Comparison of ENCODE assay signal across 38 cellular contexts in genomic region chr2:219548990-219549389, GRCh38. TPM values are rescaled to one million over a fixed set of nuclear protein-coding genes. Genes with fewer than 3 reads are reported as not detected.
"Had no signal": no experiment of that assay in that cellular context is flagged by ENCODE, and none has a peak within 500 bp of the region (broad histone marks: within the 10 kb centered on the region; RNA-seq: fewer than 3 reads in every experiment).

No MANE protein-coding gene starts in this region.

- H3K27ac Mint-ChIP-seq: activated naive CD4-positive, alpha-beta T cell treated with anti-CD3 and anti-CD28 coated beads for 36 hours; activated naive CD4-positive, alpha-beta T cell treated with anti-CD3 and anti-CD28 coated beads, Interleukin-2, amount 10 ng/mL, durations not matched to agents 7 days and 5 days; activated naive CD4-positive, alpha-beta T cell treated with anti-CD3 and anti-CD28 coated beads, Interleukin-2, amount 50 U/mL, for 24 hours; activated naive CD4-positive, alpha-beta T cell treated with anti-CD3 and anti-CD28 coated beads, Interleukin-2, amount 50 U/mL, for 72 hours; activated naive CD8-positive, alpha-beta T cell; activated naive CD8-positive, alpha-beta T cell treated with anti-CD3 and anti-CD28 coated beads for 36 hours; activated naive CD8-positive, alpha-beta T cell treated with anti-CD3 and anti-CD28 coated beads, Interleukin-2, amount 10 ng/mL, durations not matched to agents 7 days and 5 days; activated naive CD8-positive, alpha-beta T cell treated with anti-CD3 and anti-CD28 coated beads, Interleukin-2, amount 50 U/mL, for 24 hours; activated T-cell treated with anti-CD3 and anti-CD28 coated beads, Interleukin-2, amount 50 U/mL, for 24 hours; activated T-cell treated with anti-CD3 and anti-CD28 coated beads, Interleukin-2, amount 50 U/mL, for 72 hours; activated T-helper 1 cell treated with anti-CD3 and anti-CD28 coated beads, Interleukin-12 subunit alpha, Interleukin-12 subunit beta, Interleukin-2, Interleukin-4 antibody, amounts not matched to agents 30 ng/mL and 10 ng/mL and 1 ng/mL, durations not matched to agents 14 hours and 24 hours and 36 hours; activated T-helper 17 cell treated with anti-CD3 and anti-CD28 coated beads, Interleukin-2, amount 50 U/mL, for 72 hours; activated T-helper 2 cell treated with anti-CD3 and anti-CD28 coated beads, Interferon-gamma antibody, Interleukin-2, Interleukin-4, amounts not matched to agents 10 μg/mL and 5 μg/mL and 100 μg/mL, durations not matched to agents 14 hours and 24 hours and 36 hours had no signal

- H3K27ac ChIP-seq: adrenal gland, ascending aorta, body of pancreas, brain microvascular endothelial cell, breast epithelium, cardiac muscle cell had no signal

- H3K36me3 ChIP-seq: adrenal gland, ascending aorta, brain microvascular endothelial cell, breast epithelium had no signal

- H3K27me3 ChIP-seq: adrenal gland, ascending aorta, body of pancreas, brain microvascular endothelial cell, breast epithelium, cardiac muscle cell had no signal

- H3K9me3 Mint-ChIP-seq: activated naive CD4-positive, alpha-beta T cell treated with anti-CD3 and anti-CD28 coated beads for 36 hours; activated naive CD4-positive, alpha-beta T cell treated with anti-CD3 and anti-CD28 coated beads, Interleukin-2, amount 10 ng/mL, durations not matched to agents 7 days and 5 days; activated naive CD4-positive, alpha-beta T cell treated with anti-CD3 and anti-CD28 coated beads, Interleukin-2, amount 50 U/mL, for 24 hours; activated naive CD4-positive, alpha-beta T cell treated with anti-CD3 and anti-CD28 coated beads, Interleukin-2, amount 50 U/mL, for 72 hours; activated naive CD8-positive, alpha-beta T cell treated with anti-CD3 and anti-CD28 coated beads for 36 hours; activated naive CD8-positive, alpha-beta T cell treated with anti-CD3 and anti-CD28 coated beads, Interleukin-2, amount 10 ng/mL, durations not matched to agents 7 days and 5 days; activated naive CD8-positive, alpha-beta T cell treated with anti-CD3 and anti-CD28 coated beads, Interleukin-2, amount 50 U/mL, for 24 hours; activated T-cell treated with anti-CD3 and anti-CD28 coated beads, Interleukin-2, amount 50 U/mL, for 24 hours; activated T-cell treated with anti-CD3 and anti-CD28 coated beads, Interleukin-2, amount 50 U/mL, for 4 hours; activated T-cell treated with anti-CD3 and anti-CD28 coated beads, Interleukin-2, amount 50 U/mL, for 72 hours; activated T-helper 1 cell treated with anti-CD3 and anti-CD28 coated beads, Interleukin-12 subunit alpha, Interleukin-12 subunit beta, Interleukin-2, Interleukin-4 antibody, amounts not matched to agents 30 ng/mL and 10 ng/mL and 1 ng/mL, durations not matched to agents 14 hours and 24 hours and 36 hours; activated T-helper 17 cell treated with anti-CD3 and anti-CD28 coated beads, Interleukin-2, amount 50 U/mL, for 72 hours; activated T-helper 2 cell treated with anti-CD3 and anti-CD28 coated beads, Interferon-gamma antibody, Interleukin-2, Interleukin-4, amounts not matched to agents 10 μg/mL and 5 μg/mL and 100 μg/mL, durations not matched to agents 14 hours and 24 hours and 36 hours; central memory CD8-positive, alpha-beta T cell had no signal

- H3K4me3 ChIP-seq: adrenal gland, ascending aorta, body of pancreas, breast epithelium, cardiac muscle cell had no signal

- DNase-seq: activated effector memory CD4-positive, alpha-beta T cell treated with anti-CD3 and anti-CD28 coated beads, Interleukin-2, amount 50 U/mL, for 16 hours; activated effector memory CD4-positive, alpha-beta T cell treated with Interleukin-2 at 50 U/mL for 16 hours; activated gamma-delta T cell; activated gamma-delta T cell treated with Interleukin-2 at 50 U/mL for 16 hours; activated naive CD4-positive, alpha-beta T cell; activated naive CD4-positive, alpha-beta T cell treated with anti-CD3 and anti-CD28 coated beads for 36 hours; activated naive CD4-positive, alpha-beta T cell treated with anti-CD3 and anti-CD28 coated beads, Interleukin-2, amount 10 ng/mL, durations not matched to agents 7 days and 5 days; activated naive CD4-positive, alpha-beta T cell treated with anti-CD3 and anti-CD28 coated beads, Interleukin-2, amount 50 U/mL, for 16 hours; activated naive CD4-positive, alpha-beta T cell treated with Interleukin-2 at 50 U/mL for 16 hours; activated naive CD8-positive, alpha-beta T cell treated with anti-CD3 and anti-CD28 coated beads for 36 hours; activated naive CD8-positive, alpha-beta T cell treated with anti-CD3 and anti-CD28 coated beads, Interleukin-2, amount 10 ng/mL, durations not matched to agents 7 days and 5 days; activated naive CD8-positive, alpha-beta T cell treated with anti-CD3 and anti-CD28 coated beads, Interleukin-2, amount 50 U/mL, for 24 hours; activated T-cell treated with anti-CD3 and anti-CD28 coated beads for 4 hours; activated T-cell treated with anti-CD3 and anti-CD28 coated beads, Interleukin-2, amount 50 U/mL, for 1 hour; activated T-cell treated with anti-CD3 and anti-CD28 coated beads, Interleukin-2, amount 50 U/mL, for 24 hours; activated T-cell treated with anti-CD3 and anti-CD28 coated beads, Interleukin-2, amount 50 U/mL, for 4 hours; activated T-cell treated with anti-CD3 and anti-CD28 coated beads, Interleukin-2, amount 50 U/mL, for 48 hours; activated T-cell treated with anti-CD3 and anti-CD28 coated beads, Interleukin-2, amount 50 U/mL, for 72 hours; adrenal gland; amniotic stem cell; amygdala; anterior cingulate cortex; body of pancreas; brain microvascular endothelial cell; caudate nucleus; central memory CD4-positive, alpha-beta T cell; cerebellar nuclear complex had no signal

- H3K9me3 ChIP-seq: adrenal gland, ascending aorta, body of pancreas, breast epithelium had no signal

- H3K36me3 Mint-ChIP-seq: activated naive CD4-positive, alpha-beta T cell treated with anti-CD3 and anti-CD28 coated beads, Interleukin-2, amount 10 ng/mL, durations not matched to agents 7 days and 5 days; activated naive CD4-positive, alpha-beta T cell treated with anti-CD3 and anti-CD28 coated beads, Interleukin-2, amount 50 U/mL, for 24 hours; activated naive CD4-positive, alpha-beta T cell treated with anti-CD3 and anti-CD28 coated beads, Interleukin-2, amount 50 U/mL, for 72 hours; activated naive CD8-positive, alpha-beta T cell; activated naive CD8-positive, alpha-beta T cell treated with anti-CD3 and anti-CD28 coated beads for 36 hours; activated naive CD8-positive, alpha-beta T cell treated with anti-CD3 and anti-CD28 coated beads, Interleukin-2, amount 10 ng/mL, durations not matched to agents 7 days and 5 days had no signal

- FAIRE-seq: bronchial epithelial cell had no signal

- H3K4me3 Mint-ChIP-seq: activated naive CD4-positive, alpha-beta T cell treated with anti-CD3 and anti-CD28 coated beads for 36 hours; activated naive CD4-positive, alpha-beta T cell treated with anti-CD3 and anti-CD28 coated beads, Interleukin-2, amount 10 ng/mL, durations not matched to agents 7 days and 5 days; activated naive CD4-positive, alpha-beta T cell treated with anti-CD3 and anti-CD28 coated beads, Interleukin-2, amount 50 U/mL, for 24 hours; activated naive CD8-positive, alpha-beta T cell; activated naive CD8-positive, alpha-beta T cell treated with anti-CD3 and anti-CD28 coated beads for 36 hours; activated naive CD8-positive, alpha-beta T cell treated with anti-CD3 and anti-CD28 coated beads, Interleukin-2, amount 10 ng/mL, durations not matched to agents 7 days and 5 days; activated naive CD8-positive, alpha-beta T cell treated with anti-CD3 and anti-CD28 coated beads, Interleukin-2, amount 50 U/mL, for 24 hours; activated T-cell treated with anti-CD3 and anti-CD28 coated beads, Interleukin-2, amount 50 U/mL, for 24 hours; activated T-cell treated with anti-CD3 and anti-CD28 coated beads, Interleukin-2, amount 50 U/mL, for 4 hours; activated T-cell treated with anti-CD3 and anti-CD28 coated beads, Interleukin-2, amount 50 U/mL, for 72 hours; activated T-helper 1 cell treated with anti-CD3 and anti-CD28 coated beads, Interleukin-12 subunit alpha, Interleukin-12 subunit beta, Interleukin-2, Interleukin-4 antibody, amounts not matched to agents 30 ng/mL and 10 ng/mL and 1 ng/mL, durations not matched to agents 14 hours and 24 hours and 36 hours; activated T-helper 17 cell treated with anti-CD3 and anti-CD28 coated beads, Interleukin-2, amount 50 U/mL, for 72 hours; central memory CD8-positive, alpha-beta T cell had no signal

RNA-seq across cellular contexts. Expression of gene OBSL1, which starts 22.3 kb away (rescaled TPM):
- total RNA-seq: activated naive CD8-positive, alpha-beta T cell treated with anti-CD3 and anti-CD28 coated beads, Interleukin-2, amount 10 ng/mL, durations not matched to agents 7 days and 5 days had no signal

RNA-seq across cellular contexts. Expression of gene INHA, which starts 23.1 kb away (rescaled TPM):
- total RNA-seq: activated naive CD4-positive, alpha-beta T cell treated with anti-CD3 and anti-CD28 coated beads for 36 hours; activated naive CD8-positive, alpha-beta T cell treated with anti-CD3 and anti-CD28 coated beads for 36 hours; activated naive CD8-positive, alpha-beta T cell treated with anti-CD3 and anti-CD28 coated beads, Interleukin-2, amount 10 ng/mL, durations not matched to agents 7 days and 5 days; activated T-cell treated with anti-CD3 and anti-CD28 coated beads, Interleukin-2, amount 50 U/mL, for 4 hours; activated T-cell treated with anti-CD3 and anti-CD28 coated beads, Interleukin-2, amount 50 U/mL, for 72 hours; activated T-helper 1 cell treated with anti-CD3 and anti-CD28 coated beads, Interleukin-12 subunit alpha, Interleukin-12 subunit beta, Interleukin-2, Interleukin-4 antibody, amounts not matched to agents 30 ng/mL and 10 ng/mL and 1 ng/mL, durations not matched to agents 14 hours and 24 hours and 36 hours; activated T-helper 17 cell treated with anti-CD3 and anti-CD28 coated beads, Interleukin-2, amount 50 U/mL, for 72 hours; activated T-helper 2 cell treated with anti-CD3 and anti-CD28 coated beads, Interferon-gamma antibody, Interleukin-2, Interleukin-4, amounts not matched to agents 10 μg/mL and 5 μg/mL and 100 μg/mL, durations not matched to agents 14 hours and 24 hours and 36 hours; ascending aorta had no signal

RNA-seq across cellular contexts. Expression of gene ASIC4, which starts 34.7 kb away (rescaled TPM):
- total RNA-seq: activated naive CD4-positive, alpha-beta T cell treated with anti-CD3 and anti-CD28 coated beads for 36 hours; activated naive CD8-positive, alpha-beta T cell treated with anti-CD3 and anti-CD28 coated beads for 36 hours; activated T-helper 2 cell treated with anti-CD3 and anti-CD28 coated beads, Interferon-gamma antibody, Interleukin-2, Interleukin-4, amounts not matched to agents 10 μg/mL and 5 μg/mL and 100 μg/mL, durations not matched to agents 14 hours and 24 hours and 36 hours; ascending aorta; body of pancreas had no signal
